ENCODE assay signal across 8 cellular contexts in the genomic region with DNA sequence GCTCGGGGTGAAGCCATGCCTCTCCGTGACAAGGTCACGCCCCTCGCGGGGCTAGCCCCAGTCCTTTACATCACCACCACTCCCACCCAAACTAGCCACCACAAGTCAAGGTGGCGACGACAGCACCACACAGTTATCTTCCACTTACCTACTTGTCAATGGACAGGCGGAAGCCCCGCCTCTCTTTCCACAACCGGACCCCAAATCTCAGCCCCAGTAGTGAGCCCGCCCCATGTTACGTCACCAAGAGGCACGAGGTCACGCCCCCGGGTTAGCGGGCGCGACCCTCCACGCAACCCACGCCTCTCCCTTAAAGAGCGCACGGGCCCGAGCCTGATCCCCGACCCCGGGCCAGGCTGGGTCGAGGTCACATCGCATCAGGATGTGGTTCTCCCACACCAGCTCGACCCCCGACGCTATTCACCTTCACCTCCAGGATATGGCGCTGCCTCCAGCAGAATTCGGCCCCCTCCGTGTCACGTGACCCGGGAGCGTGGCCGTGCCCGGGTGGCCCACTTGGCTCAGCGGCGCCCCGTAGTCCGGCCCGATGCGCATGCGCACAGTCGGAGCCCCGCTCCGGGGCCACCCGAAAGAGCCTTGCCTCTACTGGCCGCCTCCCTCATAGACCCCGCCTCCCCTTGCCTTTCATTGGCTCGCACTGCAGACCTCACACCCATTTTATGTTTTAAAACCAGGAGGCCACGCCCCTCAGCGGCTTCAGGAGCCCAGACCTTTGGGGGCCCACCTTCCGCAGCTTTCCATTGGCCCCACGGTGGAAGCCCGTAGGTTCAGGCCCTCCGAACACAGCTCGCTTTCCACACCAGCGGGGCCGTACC. TPM values are rescaled to one million over a fixed set of nuclear protein-coding genes. Genes with fewer than 3 reads are reported as not detected.
DNase-seq lines count a peak whose midpoint lies in the region; ATAC-seq and TF ChIP-seq lines count a peak whose summit lies in the region.

No MANE protein-coding gene starts in this region.

- no peaks in the 10 kb centered on the region for H3K9me3 Mint-ChIP-seq in progenitor cell of endocrine pancreas (ENCODE audit: low read depth)

- peak; percentile 25 for TF ChIP-seq CTCF in progenitor cell of endocrine pancreas (IDR thresholded peaks at IDR 0.05; ENCODE audit: unreplicated experiment)

- no peaks in the 10 kb centered on the region for H3K27me3 Mint-ChIP-seq in T-helper 17 cell
- peaks cover 3% of the 10 kb centered on the region for H3K27me3 Mint-ChIP-seq in progenitor cell of endocrine pancreas

- H3K36me3 Mint-ChIP-seq in T-helper 17 cell (ENCODE audit: low read depth) = peaks cover 7% of the 10 kb centered on the region
- peaks cover 7% of the 10 kb centered on the region for H3K36me3 Mint-ChIP-seq in progenitor cell of endocrine pancreas (ENCODE audit: insufficient read depth)

- ATAC-seq in GM18499 (IDR thresholded peaks at IDR 0.05; ENCODE audit: insufficient read depth, unreplicated experiment) (peak; percentile 66), HG02938 (IDR thresholded peaks at IDR 0.05; ENCODE audit: unreplicated experiment) (peak; percentile 82), T-helper 17 cell (peak; percentile 90), left ventricle myocardium superior (peak; percentile 87)

- H3K27ac Mint-ChIP-seq in T-helper 17 cell (peak overlapping the region; percentile 99), progenitor cell of endocrine pancreas (peak overlapping the region; percentile 100)

- no peaks in the 10 kb centered on the region for H3K9me3 ChIP-seq in T-helper 17 cell (ENCODE audit: control insufficient read depth, low read length, poor library complexity, severe bottlenecking)

- DNase-seq in NCI-H1694 treated with DMSO at 0.1 percent for 48 hours (lab: John Stamatoyannopoulos, UW) (peak; percentile 95), T-helper 17 cell (peak; percentile 94 to 96 (median 95)), left ventricle myocardium superior (peak; percentile 99), progenitor cell of endocrine pancreas (ENCODE audit: low spot score, unreplicated experiment) (peak; percentile 98), ureter (ENCODE audit: low spot score) (peak; percentile 99)

- peaks cover 45% of the 10 kb centered on the region for H3K4me1 Mint-ChIP-seq in T-helper 17 cell
- peaks cover 5% of the 10 kb centered on the region for H3K4me1 Mint-ChIP-seq in progenitor cell of endocrine pancreas (ENCODE audit: low read depth)

- peak overlapping the region; percentile 95 for H3K27ac ChIP-seq in angular gyrus (ENCODE audit: low read depth, low read length)

- intact Hi-C loops in left ventricle myocardium superior (cut with micrococcal nuclease) = no loop called here

- peak overlapping the region; percentile 98 for H3K4me3 Mint-ChIP-seq in T-helper 17 cell
- peak overlapping the region; percentile 95 for H3K4me3 Mint-ChIP-seq in progenitor cell of endocrine pancreas (ENCODE audit: low read depth)

RNA-seq across cellular contexts. Expression of gene SYDE1, which starts 18.2 kb away (rescaled TPM):
- total RNA-seq in T-helper 17 cell (under 1 TPM in 1 of 2 donors, not detected in 1; 0.12 TPM), left ventricle myocardium superior (15.1 TPM), progenitor cell of endocrine pancreas (5.0 and 5.7 TPM in 2 replicates), ureter (20.4 TPM)

RNA-seq across cellular contexts. Expression of gene OR1I1, which starts 43.4 kb away (rescaled TPM):
- total RNA-seq in T-helper 17 cell (not detected), left ventricle myocardium superior (not detected), progenitor cell of endocrine pancreas (not detected in 2 replicates), ureter (not detected)

Comparison
In these comparisons a context has a peak if more than half of its experiments do, and no peak if none do; other contexts are left out.
1. Peak in every context shown above with its lines: DNase-seq, ATAC-seq and H3K27ac ChIP-seq.